12 cellular contexts compared by ENCODE assay signal in the genomic region with DNA sequence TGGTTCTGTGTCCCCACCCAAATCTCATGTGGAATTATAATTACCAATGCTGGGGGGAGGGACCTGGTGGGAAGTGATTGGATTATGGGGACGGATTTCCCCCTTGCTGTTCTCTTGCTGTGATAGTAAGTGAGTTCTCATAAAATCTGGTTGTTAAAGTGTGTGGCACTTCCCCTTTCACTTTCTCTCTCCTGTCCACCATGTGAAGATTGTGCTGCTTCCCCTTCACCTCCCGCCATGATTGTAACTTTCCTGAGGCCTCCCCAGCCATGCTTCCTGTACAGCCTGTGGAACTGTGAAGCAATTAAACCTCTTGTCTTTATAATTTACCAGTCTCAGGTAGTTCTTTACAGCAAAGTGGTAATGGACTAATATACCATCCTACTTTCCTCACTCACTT.
DNase-seq lines count a peak whose midpoint lies in the region; ATAC-seq and TF ChIP-seq lines count a peak whose summit lies in the region.
"Had no signal": no experiment of that assay in that cellular context is flagged by ENCODE, and none has a peak within 500 bp of the region (broad histone marks: within the 10 kb centered on the region; RNA-seq: fewer than 3 reads in every experiment).

No MANE protein-coding gene starts in this region.

- H3K9ac ChIP-seq in colonic mucosa (ENCODE audit: low read depth in 2 of 2, low read length in 2 of 2) = no peak overlapping the region
- H3K9ac ChIP-seq: BLaER1 had no signal

- DNase-seq in RPMI8226 (peak; percentile 43), foreskin fibroblast (no peak), Right ventricle myocardium inferior (ENCODE audit: missing footprints) (no peak), colonic mucosa (no peak)
- DNase-seq: NCI-H226, substantia nigra had no signal

- H3K27ac ChIP-seq in colonic mucosa = no peak overlapping the region
- H3K27ac ChIP-seq: BLaER1 had no signal

- no peaks in the 10 kb centered on the region for H3K9me3 ChIP-seq in colonic mucosa
- H3K9me3 ChIP-seq: BLaER1 had no signal

- no peaks in the 10 kb centered on the region for H3K27me3 ChIP-seq in colonic mucosa
- H3K27me3 ChIP-seq: BLaER1 had no signal

- intact Hi-C loops in Right ventricle myocardium inferior (cut with DNase I) (no loop called here), colonic mucosa (cut with DNase I) (no loop called here)

- peak; percentile 66 for ATAC-seq in GM18867 (IDR thresholded peaks at IDR 0.05; ENCODE audit: unreplicated experiment)
- ATAC-seq in GM21786 (IDR thresholded peaks at IDR 0.05; ENCODE audit: unreplicated experiment) = peak; percentile 79
- peak; percentile 50 for ATAC-seq in HG03469 (IDR thresholded peaks at IDR 0.05; ENCODE audit: unreplicated experiment)
- no peak for ATAC-seq in Right ventricle myocardium inferior
- no peak for ATAC-seq in HG02840 (IDR thresholded peaks at IDR 0.05; ENCODE audit: low FRiP score, unreplicated experiment)
- ATAC-seq: sciatic nerve had no signal

- H3K36me3 ChIP-seq in colonic mucosa = no peaks in the 10 kb centered on the region
- H3K36me3 ChIP-seq: BLaER1 had no signal

- no peak for TF ChIP-seq CTCF in foreskin fibroblast (IDR thresholded peaks at IDR 0.05; ENCODE audit: low read depth, low read length)
- no peak for TF ChIP-seq CTCF in colonic mucosa (IDR thresholded peaks at IDR 0.05)

- no peak overlapping the region for H3K4me3 ChIP-seq in foreskin fibroblast (ENCODE audit: low read depth in 1 of 2, low read length in 2 of 2)
- H3K4me3 ChIP-seq in colonic mucosa = no peak overlapping the region
- H3K4me3 ChIP-seq: BLaER1 had no signal

- no peaks in the 10 kb centered on the region for H3K4me1 ChIP-seq in colonic mucosa

Comparison
In these comparisons a context has a peak if more than half of its experiments do, and no peak if none do; other contexts are left out.
1. ATAC-seq: peak in GM18867 (single experiment), GM21786 (single experiment) and HG03469 (single experiment); none in Right ventricle myocardium inferior (single experiment) and HG02840 (single experiment).